ENCODE assay signal across 11 cellular contexts in genomic region chr3:19957354-19957753, GRCh38. TPM values are rescaled to one million over a fixed set of nuclear protein-coding genes. Genes with fewer than 3 reads are reported as not detected.
A peak's percentile ranks its signal among the peaks of the same experiment; 100 is the strongest.
DNase-seq lines count a peak whose midpoint lies in the region; ATAC-seq, FAIRE-seq and TF ChIP-seq lines count a peak whose summit lies in the region.
"Not testable (repeated sequence)": the region's sequence is repeated elsewhere in the genome, so short reads cannot be mapped to it uniquely, and the experiment has no call there.
"Had no signal": no experiment of that assay in that cellular context is flagged by ENCODE, and none has a peak within 500 bp of the region (broad histone marks: within the 10 kb centered on the region; RNA-seq: fewer than 3 reads in every experiment).

No MANE protein-coding gene starts in this region.

- 0 out of 4 replicates have a peak overlapping the region, but pooled peaks of 1 of the 2 experiments have one; percentile 20 for H3K4me3 ChIP-seq in HCT116 (replicated peaks in 1 of 2; ENCODE audit: low read depth in 1 of 2, low read length in 2 of 2)
- H3K4me3 ChIP-seq in HepG2 (replicated peaks in 1 of 3; ENCODE audit: insufficient read depth in 1 of 3, low read depth in 2 of 3, low read length in 3 of 3); trophoblast cell (ENCODE audit: low read depth, low read length): not testable (repeated sequence)

- intact Hi-C loops in HCT116 (cut with micrococcal nuclease); HepG2 (cut with micrococcal nuclease; ENCODE audit: unreplicated experiment): not testable (repeated sequence)

- H3K18ac ChIP-seq in trophoblast cell (ENCODE audit: low read length): not testable (repeated sequence)

- TF ChIP-seq POLR2A in HCT116 (IDR thresholded peaks at IDR 0.05; ENCODE audit: borderline replicate concordance, extremely low read depth, insufficient read depth, insufficient read length); HepG2 (IDR thresholded peaks at IDR 0.05; ENCODE audit: insufficient read depth in 1 of 2, low read depth in 2 of 2, low read length in 2 of 2): not testable (repeated sequence)

- not testable (repeated sequence) for H3K27me3 ChIP-seq in HCT116 (ENCODE audit: insufficient read depth, low read length); HepG2 (ENCODE audit: control insufficient read depth in 1 of 2, insufficient read depth in 2 of 2, low read length in 2 of 2); trophoblast cell (ENCODE audit: insufficient read depth, low read length)

- not testable (repeated sequence) for H2BK5ac ChIP-seq in trophoblast cell (ENCODE audit: low read depth, low read length, poor library complexity)

- RAD21 ChIA-PET in HCT116 (lab: Charles Lee; ENCODE audit: low non-redundant PET in 1 of 2, low total read pairs in 2 of 2, uncharacterized antibody in 2 of 2, unreplicated experiment in 2 of 2): not testable (repeated sequence)

- not testable (repeated sequence) for H3K9me3 ChIP-seq in HCT116 (ENCODE audit: control insufficient read depth in 1 of 2, insufficient read depth in 1 of 2, low read depth in 1 of 2, low read length in 2 of 2); HepG2 (ENCODE audit: low read length); trophoblast cell (ENCODE audit: insufficient read depth, low read depth, low read length)

- H3K27ac ChIP-seq in HCT116 (ENCODE audit: low read depth, low read length); HepG2 (ENCODE audit: extremely low read length, insufficient read depth, low read length); trophoblast cell (ENCODE audit: low read depth, low read length): not testable (repeated sequence)

- not testable (repeated sequence) for H3K36me3 ChIP-seq in HCT116 (ENCODE audit: control insufficient read depth in 1 of 2, insufficient read depth in 2 of 2, low read length in 2 of 2)
- H3K36me3 ChIP-seq in HepG2 (replicated peaks in 1 of 2; ENCODE audit: control insufficient read depth in 1 of 2, insufficient read depth in 2 of 2, low read length in 2 of 2) (peaks cover 2 to 43% of the 10 kb centered on the region in 2 experiments; a peak in 4 of 5 replicates), trophoblast cell (ENCODE audit: control insufficient read depth in 1 of 2, insufficient read depth in 2 of 2, low read length in 2 of 2) (peaks cover 15 to 20% of the 10 kb centered on the region in 2 experiments)

- H3K36me3 Mint-ChIP-seq in activated CD8-positive, alpha-beta memory T cell treated with anti-CD3 and anti-CD28 coated beads, Interleukin-2, amount 10 ng/mL, durations not matched to agents 7 days and 5 days: peaks cover 45% of the 10 kb centered on the region

- in situ Hi-C loops in HepG2 (cut with HindIII; ENCODE audit: extremely low pct_ligation_motif_present, low pct_unique_long_range_greater_than_20kb): not testable (repeated sequence)

- H4K91ac ChIP-seq in trophoblast cell (ENCODE audit: low read depth, low read length): not testable (repeated sequence)

- not testable (repeated sequence) for H3K9me3 Mint-ChIP-seq in activated CD8-positive, alpha-beta memory T cell treated with anti-CD3 and anti-CD28 coated beads, Interleukin-2, amount 10 ng/mL, durations not matched to agents 7 days and 5 days (ENCODE audit: low read depth)

- H3K79me1 ChIP-seq in trophoblast cell (ENCODE audit: low read length): not testable (repeated sequence)

- not testable (repeated sequence) for H3K14ac ChIP-seq in trophoblast cell (ENCODE audit: low read length)

- peak; percentile 54 for ATAC-seq in HCT116
- not testable (repeated sequence) for ATAC-seq in activated CD8-positive, alpha-beta memory T cell treated with anti-CD3 and anti-CD28 coated beads, Interleukin-2, amount 10 ng/mL, durations not matched to agents 7 days and 5 days
- ATAC-seq in HepG2: peak; percentile 47

- H3K9ac ChIP-seq in HCT116 (ENCODE audit: low read length): peak overlapping the region; percentile 16; the same call in 1 of the 2 replicates
- not testable (repeated sequence) for H3K9ac ChIP-seq in HepG2 (ENCODE audit: insufficient read depth, low read depth, low read length); trophoblast cell (ENCODE audit: low read length)

- not testable (repeated sequence) for H2BK120ac ChIP-seq in trophoblast cell (ENCODE audit: insufficient read depth, low read length, poor library complexity)

- not testable (repeated sequence) for H3K27me3 Mint-ChIP-seq in activated CD8-positive, alpha-beta memory T cell treated with anti-CD3 and anti-CD28 coated beads, Interleukin-2, amount 10 ng/mL, durations not matched to agents 7 days and 5 days

- H2AFZ ChIP-seq in HCT116 (ENCODE audit: low read depth, low read length, poor library complexity, severe bottlenecking); HepG2 (ENCODE audit: low read length); trophoblast cell (ENCODE audit: insufficient read depth, low read length, poor library complexity): not testable (repeated sequence)

- H3K4me1 Mint-ChIP-seq in activated CD8-positive, alpha-beta memory T cell treated with anti-CD3 and anti-CD28 coated beads, Interleukin-2, amount 10 ng/mL, durations not matched to agents 7 days and 5 days: peaks cover 29% of the 10 kb centered on the region

- H2BK12ac ChIP-seq in trophoblast cell (ENCODE audit: low read length): not testable (repeated sequence)

- peaks cover 12 to 23% of the 10 kb centered on the region in 2 experiments for H3K4me1 ChIP-seq in HCT116 (ENCODE audit: control insufficient read depth in 1 of 2, insufficient read depth in 2 of 2, low read length in 2 of 2)
- H3K4me1 ChIP-seq in HepG2 (ENCODE audit: insufficient read depth, low read length); trophoblast cell (ENCODE audit: control insufficient read depth in 1 of 2, insufficient read depth in 2 of 2, low read length in 2 of 2): not testable (repeated sequence)

- POLR2A ChIA-PET in HCT116 (lab: Charles Lee): not testable (repeated sequence)
- POLR2A ChIA-PET in HepG2 (lab: Yijun Ruan, JAX): interaction anchor here (1.9 kb wide), 1 partner anchor 10 kb away, joined by 5 read pairs; no protein-coding TSS in a partner anchor

- peaks cover 94% of the 10 kb centered on the region for H3K79me2 ChIP-seq in HCT116 (ENCODE audit: insufficient read depth, low read length)
- peaks cover 64% of the 10 kb centered on the region for H3K79me2 ChIP-seq in HepG2 (ENCODE audit: insufficient read depth, low read length)
- not testable (repeated sequence) for H3K79me2 ChIP-seq in trophoblast cell (ENCODE audit: control insufficient read depth, insufficient read depth, low read length, poor library complexity)

- not testable (repeated sequence) for TF ChIP-seq EP300 in Ishikawa (IDR thresholded peaks at IDR 0.05; ENCODE audit: borderline replicate concordance); HepG2 (IDR thresholded peaks at IDR 0.05; ENCODE audit: low read depth in 2 of 2, low read length in 2 of 2); HepG2 (CRISPR knock-in tag; IDR thresholded peaks at IDR 0.05; ENCODE audit: borderline replicate concordance)

- H3K4me3 Mint-ChIP-seq in activated CD8-positive, alpha-beta memory T cell treated with anti-CD3 and anti-CD28 coated beads, Interleukin-2, amount 10 ng/mL, durations not matched to agents 7 days and 5 days: not testable (repeated sequence)

- not testable (repeated sequence) for TF ChIP-seq RAD21 in HCT116 (IDR thresholded peaks at IDR 0.05; ENCODE audit: low read depth); Ishikawa (IDR thresholded peaks at IDR 0.05; ENCODE audit: low read depth); HepG2 (CRISPR knock-in tag; IDR thresholded peaks at IDR 0.05)

- peak overlapping the region; percentile 61 for H3K4me2 ChIP-seq in HCT116 (ENCODE audit: low read length)
- not testable (repeated sequence) for H3K4me2 ChIP-seq in HepG2 (ENCODE audit: low read depth, low read length); trophoblast cell (ENCODE audit: low read length)

- not testable (repeated sequence) for H4K20me1 ChIP-seq in HCT116 (ENCODE audit: insufficient read depth); HepG2 (ENCODE audit: insufficient read depth, low read length)

- DNase-seq in EH (ENCODE audit: low read depth): peak; percentile 11
- not testable (repeated sequence) for DNase-seq in HCT116 (ENCODE audit: low read depth, low spot score); activated CD8-positive, alpha-beta memory T cell treated with anti-CD3 and anti-CD28 coated beads, Interleukin-2, amount 10 ng/mL, durations not matched to agents 7 days and 5 days; HepG2 (ENCODE audit: low spot score)
- peak; percentile 65 for DNase-seq in islet precursor cell
- peak; percentile 37 to 58 for DNase-seq in trophoblast cell

- not testable (repeated sequence) for H3K9me2 ChIP-seq in HCT116 (ENCODE audit: insufficient read depth)

- not testable (repeated sequence) for TF ChIP-seq CTCF in HCT116 (IDR thresholded peaks at IDR 0.05 in 2 of 3, conservative IDR thresholded peaks at IDR 0.05 in 1 of 3; ENCODE audit: borderline replicate concordance in 1 of 3, insufficient read depth in 1 of 3, low read depth in 2 of 3, low read length in 2 of 3); HepG2 (CRISPR knock-in tag; IDR thresholded peaks at IDR 0.05)

- not testable (repeated sequence) for H3K23ac ChIP-seq in trophoblast cell (ENCODE audit: low read length)

- WGBS in HepG2 (ENCODE audit: low lambda C conversion rate): 98% methylated on average over 9 of the region's 9 CpGs
- no CpG with 5 or more reads among the region's 9 CpGs for WGBS in trophoblast cell (ENCODE audit: extremely low coverage, insufficient coverage, insufficient read length)

- H4K8ac ChIP-seq in trophoblast cell (ENCODE audit: low read depth, low read length): not testable (repeated sequence)

- H3K27ac Mint-ChIP-seq in activated CD8-positive, alpha-beta memory T cell treated with anti-CD3 and anti-CD28 coated beads, Interleukin-2, amount 10 ng/mL, durations not matched to agents 7 days and 5 days: peak overlapping the region; percentile 40

- H3K4ac ChIP-seq in trophoblast cell (ENCODE audit: low read depth, low read length): not testable (repeated sequence)

- H4K12ac ChIP-seq in trophoblast cell (ENCODE audit: low read depth, low read length): not testable (repeated sequence)

- not testable (repeated sequence) for BruUV-seq in HCT116 (replicated peaks; lab: Mats Ljungman, UMichigan); HepG2 (replicated peaks; lab: Mats Ljungman, UMichigan)

- CTCF ChIA-PET in HCT116 (lab: Charles Lee); activated CD8-positive, alpha-beta memory T cell treated with anti-CD3 and anti-CD28 coated beads, Interleukin-2, amount 10 ng/mL, durations not matched to agents 7 days and 5 days (lab: Charles Lee); HepG2 (lab: Yijun Ruan, JAX; ENCODE audit: low intra/inter-chr PET ratio, low total read pairs): not testable (repeated sequence)

- not testable (repeated sequence) for H2AK5ac ChIP-seq in trophoblast cell (ENCODE audit: low read length)

- FAIRE-seq in HepG2 (lab: Jason Lieb, UNC): not testable (repeated sequence)

RNA-seq across cellular contexts. Expression of gene RAB5A, which starts 10.5 kb away (rescaled TPM):
- total RNA-seq in HCT116 (2021; ENCODE audit: unreplicated experiment) (45.0 TPM), HepG2 (2016; rRNA removed; fragmentation: Illumina TruSeq; extraction: Trizol) (27.1 and 29.3 TPM in 2 replicates)
- 15.3 and 20.3 TPM in 2 replicates for polyA plus RNA-seq in HCT116 (2012)
- total RNA-seq in activated CD8-positive, alpha-beta memory T cell treated with anti-CD3 and anti-CD28 coated beads, Interleukin-2, amount 10 ng/mL, durations not matched to agents 7 days and 5 days: 10 to 100 TPM; 57.3 to 59.7 TPM
- 7.2 and 7.8 TPM in 2 replicates for total RNA-seq in HepG2 (2016; cell fraction: cytosol; rRNA removed; fragmentation: Illumina TruSeq; extraction: Trizol; ENCODE audit: low read depth)
- 28.1 and 29.7 TPM in 2 replicates for total RNA-seq in HepG2 (2016; cell fraction: insoluble cytoplasmic fraction; rRNA removed; fragmentation: Illumina TruSeq; extraction: Trizol)
- 17.7 and 19.4 TPM in 2 replicates for total RNA-seq in HepG2 (2016; cell fraction: membrane; rRNA removed; fragmentation: Illumina TruSeq; extraction: Trizol)
- 22.2 and 30.9 TPM in 2 replicates for total RNA-seq in HepG2 (2016; cell fraction: nucleus; rRNA removed; fragmentation: Illumina TruSeq; extraction: Trizol)
- 13.5 and 16.0 TPM in 2 replicates for polyA plus RNA-seq in HepG2 (2011; rRNA removed)
- polyA plus RNA-seq in HepG2 (2011; cell fraction: cytosol; rRNA removed): 10.8 and 15.7 TPM in 2 replicates
- polyA plus RNA-seq in HepG2 (2011; cell fraction: nucleus; rRNA removed): 9.6 and 10.9 TPM in 2 replicates
- polyA plus RNA-seq in HepG2 (2012): 27.0 and 29.9 TPM in 2 replicates
- 4.6 and 5.0 TPM in 2 replicates for polyA plus RNA-seq in HepG2 (2016; cell fraction: cytosol; fragmentation: Illumina TruSeq; extraction: Trizol; ENCODE audit: low read depth)
- polyA plus RNA-seq in HepG2 (2016; cell fraction: insoluble cytoplasmic fraction; fragmentation: Illumina TruSeq; extraction: Trizol; ENCODE audit: low read depth): 37.8 and 40.1 TPM in 2 replicates
- polyA plus RNA-seq in HepG2 (2016; cell fraction: membrane; fragmentation: Illumina TruSeq; extraction: Trizol; ENCODE audit: low read depth): 12.8 and 13.1 TPM in 2 replicates
- polyA plus RNA-seq in HepG2 (2016; cell fraction: nucleus; fragmentation: Illumina TruSeq; extraction: Trizol; ENCODE audit: insufficient read depth, low read depth): 26.3 and 28.6 TPM in 2 replicates
- 9.5 and 10.5 TPM in 2 replicates for polyA minus RNA-seq in HepG2 (2011; rRNA and poly(A)+ RNA removed; ENCODE audit: low replicate concordance)
- polyA minus RNA-seq in HepG2 (2011; cell fraction: cytosol; rRNA and poly(A)+ RNA removed): 21.7 and 23.8 TPM in 2 replicates
- polyA minus RNA-seq in HepG2 (2011; cell fraction: nucleus; rRNA and poly(A)+ RNA removed): 51.0 and 64.8 TPM in 2 replicates
- polyA plus RNA-seq in trophoblast cell (2013): 72.0 and 72.6 TPM in 2 replicates

RNA-seq across cellular contexts. Expression of gene EFHB, which starts 23.3 kb away (rescaled TPM):
- 0.30 TPM for total RNA-seq in HCT116 (2021; ENCODE audit: unreplicated experiment)
- 0.80 and 0.90 TPM in 2 replicates for polyA plus RNA-seq in HCT116 (2012)
- under 1 TPM in 1 of 2 experiments, not detected in 1; 0.66 TPM for total RNA-seq in activated CD8-positive, alpha-beta memory T cell treated with anti-CD3 and anti-CD28 coated beads, Interleukin-2, amount 10 ng/mL, durations not matched to agents 7 days and 5 days
- total RNA-seq in HepG2 (2016; rRNA removed; fragmentation: Illumina TruSeq; extraction: Trizol): 0.15 TPM in 1 of 2 replicates, not detected in the other
- not detected in 2 replicates for total RNA-seq in HepG2 (2016; cell fraction: cytosol; rRNA removed; fragmentation: Illumina TruSeq; extraction: Trizol; ENCODE audit: low read depth)
- total RNA-seq in HepG2 (2016; cell fraction: insoluble cytoplasmic fraction; rRNA removed; fragmentation: Illumina TruSeq; extraction: Trizol): 0.35 and 0.40 TPM in 2 replicates
- 0.24 TPM in 1 of 2 replicates, not detected in the other for total RNA-seq in HepG2 (2016; cell fraction: membrane; rRNA removed; fragmentation: Illumina TruSeq; extraction: Trizol)
- 0.50 TPM in 1 of 2 replicates, not detected in the other for total RNA-seq in HepG2 (2016; cell fraction: nucleus; rRNA removed; fragmentation: Illumina TruSeq; extraction: Trizol)
- polyA plus RNA-seq in HepG2 (2011; rRNA removed): 0.42 and 0.69 TPM in 2 replicates
- 0.38 TPM in 1 of 2 replicates, not detected in the other for polyA plus RNA-seq in HepG2 (2011; cell fraction: cytosol; rRNA removed)
- 0.14 and 1.0 TPM in 2 replicates for polyA plus RNA-seq in HepG2 (2011; cell fraction: nucleus; rRNA removed)
- 1.1 TPM in 1 of 2 replicates, not detected in the other for polyA plus RNA-seq in HepG2 (2012)
- 0.28 TPM in 1 of 2 replicates, not detected in the other for polyA plus RNA-seq in HepG2 (2016; cell fraction: cytosol; fragmentation: Illumina TruSeq; extraction: Trizol; ENCODE audit: low read depth)
- polyA plus RNA-seq in HepG2 (2016; cell fraction: insoluble cytoplasmic fraction; fragmentation: Illumina TruSeq; extraction: Trizol; ENCODE audit: low read depth): 0.75 TPM in 1 of 2 replicates, not detected in the other
- not detected in 2 replicates for polyA plus RNA-seq in HepG2 (2016; cell fraction: membrane; fragmentation: Illumina TruSeq; extraction: Trizol; ENCODE audit: low read depth)
- not detected in 2 replicates for polyA plus RNA-seq in HepG2 (2016; cell fraction: nucleus; fragmentation: Illumina TruSeq; extraction: Trizol; ENCODE audit: insufficient read depth, low read depth)
- polyA minus RNA-seq in HepG2 (2011; rRNA and poly(A)+ RNA removed; ENCODE audit: low replicate concordance): 3.6 and 4.1 TPM in 2 replicates
- 1.2 TPM in 1 of 2 replicates, not detected in the other for polyA minus RNA-seq in HepG2 (2011; cell fraction: cytosol; rRNA and poly(A)+ RNA removed)
- 3.5 and 6.1 TPM in 2 replicates for polyA minus RNA-seq in HepG2 (2011; cell fraction: nucleus; rRNA and poly(A)+ RNA removed)
- polyA plus RNA-seq in trophoblast cell (2013): 0.67 TPM in 2 replicates
- total RNA-seq: Calu3 had no signal

RNA-seq across cellular contexts. Expression of gene PP2D1, which starts 54.7 kb away (rescaled TPM):
- total RNA-seq in HCT116 (2021; ENCODE audit: unreplicated experiment) (not detected), HepG2 (2016; rRNA removed; fragmentation: Illumina TruSeq; extraction: Trizol) (not detected in 2 replicates)
- 0.05 TPM in 1 of 2 replicates, not detected in the other for polyA plus RNA-seq in HCT116 (2012)
- not detected for total RNA-seq in activated CD8-positive, alpha-beta memory T cell treated with anti-CD3 and anti-CD28 coated beads, Interleukin-2, amount 10 ng/mL, durations not matched to agents 7 days and 5 days
- not detected in 2 replicates for total RNA-seq in HepG2 (2016; cell fraction: cytosol; rRNA removed; fragmentation: Illumina TruSeq; extraction: Trizol; ENCODE audit: low read depth)
- total RNA-seq in HepG2 (2016; cell fraction: insoluble cytoplasmic fraction; rRNA removed; fragmentation: Illumina TruSeq; extraction: Trizol): not detected in 2 replicates
- not detected in 2 replicates for total RNA-seq in HepG2 (2016; cell fraction: membrane; rRNA removed; fragmentation: Illumina TruSeq; extraction: Trizol)
- not detected in 2 replicates for total RNA-seq in HepG2 (2016; cell fraction: nucleus; rRNA removed; fragmentation: Illumina TruSeq; extraction: Trizol)
- not detected in 2 replicates for polyA plus RNA-seq in HepG2 (2011; rRNA removed)
- polyA plus RNA-seq in HepG2 (2011; cell fraction: cytosol; rRNA removed): not detected in 2 replicates
- polyA plus RNA-seq in HepG2 (2011; cell fraction: nucleus; rRNA removed): not detected in 2 replicates
- 0.09 and 0.20 TPM in 2 replicates for polyA plus RNA-seq in HepG2 (2012)
- not detected in 2 replicates for polyA plus RNA-seq in HepG2 (2016; cell fraction: cytosol; fragmentation: Illumina TruSeq; extraction: Trizol; ENCODE audit: low read depth)
- not detected in 2 replicates for polyA plus RNA-seq in HepG2 (2016; cell fraction: insoluble cytoplasmic fraction; fragmentation: Illumina TruSeq; extraction: Trizol; ENCODE audit: low read depth)
- not detected in 2 replicates for polyA plus RNA-seq in HepG2 (2016; cell fraction: membrane; fragmentation: Illumina TruSeq; extraction: Trizol; ENCODE audit: low read depth)
- not detected in 2 replicates for polyA plus RNA-seq in HepG2 (2016; cell fraction: nucleus; fragmentation: Illumina TruSeq; extraction: Trizol; ENCODE audit: insufficient read depth, low read depth)
- polyA minus RNA-seq in HepG2 (2011; rRNA and poly(A)+ RNA removed; ENCODE audit: low replicate concordance): not detected in 2 replicates
- not detected in 2 replicates for polyA minus RNA-seq in HepG2 (2011; cell fraction: cytosol; rRNA and poly(A)+ RNA removed)
- not detected in 2 replicates for polyA minus RNA-seq in HepG2 (2011; cell fraction: nucleus; rRNA and poly(A)+ RNA removed)
- polyA plus RNA-seq in trophoblast cell (2013): not detected in 2 replicates
- total RNA-seq: Calu3; CD4-positive, alpha-beta T cell; GM23248 had no signal
- polyA plus RNA-seq: BJ had no signal
